Comparison of ENCODE assay signal across 8 cellular contexts in the genomic region with DNA sequence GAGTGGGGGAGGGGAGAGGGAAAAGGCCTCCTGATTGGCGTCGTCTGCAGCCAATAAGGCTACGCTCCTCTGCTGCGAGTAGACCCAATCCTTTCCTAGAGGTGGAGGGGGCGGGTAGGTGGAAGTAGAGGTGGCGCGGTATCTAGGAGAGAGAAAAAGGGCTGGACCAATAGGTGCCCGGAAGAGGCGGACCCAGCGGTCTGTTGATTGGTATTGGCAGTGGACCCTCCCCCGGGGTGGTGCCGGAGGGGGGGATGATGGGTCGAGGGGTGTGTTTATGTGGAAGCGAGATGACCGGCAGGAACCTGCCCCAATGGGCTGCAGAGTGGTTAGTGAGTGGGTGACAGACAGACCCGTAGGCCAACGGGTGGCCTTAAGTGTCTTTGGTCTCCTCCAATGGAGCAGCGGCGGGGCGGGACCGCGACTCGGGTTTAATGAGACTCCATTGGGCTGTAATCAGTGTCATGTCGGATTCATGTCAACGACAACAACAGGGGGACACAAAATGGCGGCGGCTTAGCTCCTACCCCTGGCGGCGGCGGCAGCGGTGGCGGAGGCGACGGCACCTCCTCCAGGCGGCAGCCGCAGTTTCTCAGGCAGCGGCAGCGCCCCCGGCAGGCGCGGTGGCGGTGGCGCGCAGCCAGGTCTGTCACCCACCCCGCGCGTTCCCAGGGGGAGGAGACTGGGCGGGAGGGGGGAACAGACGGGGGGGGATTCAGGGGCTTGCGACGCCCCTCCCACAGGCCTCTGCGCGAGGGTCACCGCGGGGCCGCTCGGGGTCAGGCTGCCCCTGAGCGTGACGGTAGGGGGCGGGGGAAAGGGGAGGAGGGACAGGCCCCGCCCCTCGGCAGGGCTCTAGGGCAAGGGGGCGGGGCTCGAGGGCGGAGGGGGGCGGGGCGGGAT. TPM values are rescaled to one million over a fixed set of nuclear protein-coding genes. Genes with fewer than 3 reads are reported as not detected.
DNase-seq lines count a peak whose midpoint lies in the region; ATAC-seq and TF ChIP-seq lines count a peak whose summit lies in the region.

A gene (plus strand): TSS at position 459 of the 903 bp plus-strand sequence. CDS start 16,258 bp downstream, outside the sequence.

- no TSS peak for BruUV-seq in Caco-2 (replicated peaks; lab: Mats Ljungman, UMichigan)

- POLR2A ChIA-PET in Caco-2 (lab: Charles Lee), result interaction anchor here (0.6 to 0.8 kb wide), 8 partner anchors 12 to 827 kb away, joined by 3 to 10 read pairs (median 4); no protein-coding TSS in a partner anchor

- CTCF ChIA-PET in Caco-2 (lab: Charles Lee), result interaction anchor here (0.6 to 1.0 kb wide), 11 partner anchors 31 to 717 kb away, joined by 3 to 6 read pairs (median 4); a partner anchor contains a TSS

- no peaks in the 10 kb centered on the region for H3K9me3 Mint-ChIP-seq in Caco-2 (ENCODE audit: unreplicated experiment)

- H3K4me1 ChIP-seq in Caco-2, result peaks cover 24% of the 10 kb centered on the region
- peaks cover 36% of the 10 kb centered on the region for H3K4me1 ChIP-seq in effector memory CD4-positive, alpha-beta T cell (ENCODE audit: control insufficient read depth, insufficient read depth, low read length, poor library complexity, severe bottlenecking)

- peak in 1 of 2 experiments; percentile 26 for TF ChIP-seq CTCF in Caco-2 (IDR thresholded peaks at IDR 0.05; ENCODE audit: insufficient read depth in 1 of 2, low read depth in 1 of 2, low read length in 1 of 2, severe bottlenecking in 1 of 2, unreplicated experiment in 1 of 2)

- DNase-seq in Caco-2 (peak; percentile 100), HT1080 (ENCODE audit: low read depth) (peak; percentile 100), NOMO-1 treated with DMSO at 0.1 percent for 48 hours (lab: John Stamatoyannopoulos, UW; ENCODE audit: unreplicated experiment) (peak; percentile 100), medulla oblongata (ENCODE audit: extremely low spot score) (peak; percentile 100)
- peak; percentile 99 to 100 for DNase-seq in activated CD8-positive, alpha-beta memory T cell treated with anti-CD3 and anti-CD28 coated beads for 4 hours (ENCODE audit: low read depth in 2 of 2)
- peak; percentile 100 for DNase-seq in effector memory CD4-positive, alpha-beta T cell
- DNase-seq in stimulated activated CD8-positive, alpha-beta memory T cell treated with anti-CD3 and anti-CD28 coated beads, Interleukin-12 subunit alpha, Interleukin-12 subunit beta, amount 100 ng/mL, for 1 hour (ENCODE audit: low read depth), result peak; percentile 99

- peaks cover 31% of the 10 kb centered on the region for H3K4me1 Mint-ChIP-seq in Caco-2 (ENCODE audit: low read depth, unreplicated experiment)

- peaks cover 13% of the 10 kb centered on the region for H3K36me3 Mint-ChIP-seq in Caco-2 (ENCODE audit: insufficient read depth, unreplicated experiment)

- peak within 1 kb of the TSS; percentile 96 for H3K27ac Mint-ChIP-seq in Caco-2 (ENCODE audit: unreplicated experiment)

- intact Hi-C loops in Caco-2 (cut with micrococcal nuclease; ENCODE audit: unreplicated experiment), result loop anchor here (1.0 to 2.0 kb wide), 2 partner anchors 196 to 284 kb away; a partner anchor contains a TSS

- peak within 1 kb of the TSS; percentile 97 for H3K27ac ChIP-seq in effector memory CD4-positive, alpha-beta T cell (ENCODE audit: insufficient read depth, low read length, poor library complexity, severe bottlenecking)

- H3K27me3 ChIP-seq in Caco-2 (replicated peaks; ENCODE audit: control insufficient read depth, insufficient read depth, low read length), result no peaks in the 10 kb centered on the region
- H3K27me3 ChIP-seq in effector memory CD4-positive, alpha-beta T cell (replicated peaks; ENCODE audit: control insufficient read depth, insufficient read depth, low read length, poor library complexity, severe bottlenecking), result no peaks in the 10 kb centered on the region

- H3K4me3 ChIP-seq in Caco-2 (ENCODE audit: low read depth, low read length), result peak within 1 kb of the TSS; percentile 98
- H3K4me3 ChIP-seq in effector memory CD4-positive, alpha-beta T cell (ENCODE audit: insufficient read depth, low read depth, low read length, poor library complexity, severe bottlenecking), result peak within 1 kb of the TSS; percentile 89

- peak; percentile 76 for ATAC-seq in GM21360 (IDR thresholded peaks at IDR 0.05; ENCODE audit: unreplicated experiment)

- H3K4me3 Mint-ChIP-seq in Caco-2 (ENCODE audit: unreplicated experiment), result peak within 1 kb of the TSS; percentile 86

- no peaks in the 10 kb centered on the region for H3K27me3 Mint-ChIP-seq in Caco-2 (ENCODE audit: insufficient read depth, unreplicated experiment)

- H3K36me3 ChIP-seq in Caco-2 (ENCODE audit: control insufficient read depth, insufficient read depth, low read length), result no peaks in the 10 kb centered on the region
- no peaks in the 10 kb centered on the region for H3K36me3 ChIP-seq in effector memory CD4-positive, alpha-beta T cell (ENCODE audit: control insufficient read depth, insufficient read depth, low read length)

- no peaks in the 10 kb centered on the region for H3K9me3 ChIP-seq in Caco-2
- H3K9me3 ChIP-seq in effector memory CD4-positive, alpha-beta T cell (ENCODE audit: control insufficient read depth, low read length), result no peaks in the 10 kb centered on the region

RNA-seq across cellular contexts. Expression of the gene that starts here (rescaled TPM):
- total RNA-seq in Caco-2 (2022), result 14.9 and 16.8 TPM in 2 replicates
- total RNA-seq in HT1080 (2014; rRNA removed; shearing (Covaris generic)), result 7.1 and 12.9 TPM in 2 replicates
- polyA plus RNA-seq in HT1080 (2015; cell fraction: cytosol; rRNA removed), result 5.8 and 7.7 TPM in 2 replicates
- 11.8 and 12.2 TPM in 2 replicates for polyA plus RNA-seq in HT1080 (2015; cell fraction: nucleus; rRNA removed)

Comparison
In these comparisons a context has a peak if more than half of its experiments do, and no peak if none do; other contexts are left out.
1. Peak in every context shown above with its lines: DNase-seq, ATAC-seq, H3K4me3 ChIP-seq and H3K27ac ChIP-seq.